25 cellular contexts compared by ENCODE assay signal in the genomic region with DNA sequence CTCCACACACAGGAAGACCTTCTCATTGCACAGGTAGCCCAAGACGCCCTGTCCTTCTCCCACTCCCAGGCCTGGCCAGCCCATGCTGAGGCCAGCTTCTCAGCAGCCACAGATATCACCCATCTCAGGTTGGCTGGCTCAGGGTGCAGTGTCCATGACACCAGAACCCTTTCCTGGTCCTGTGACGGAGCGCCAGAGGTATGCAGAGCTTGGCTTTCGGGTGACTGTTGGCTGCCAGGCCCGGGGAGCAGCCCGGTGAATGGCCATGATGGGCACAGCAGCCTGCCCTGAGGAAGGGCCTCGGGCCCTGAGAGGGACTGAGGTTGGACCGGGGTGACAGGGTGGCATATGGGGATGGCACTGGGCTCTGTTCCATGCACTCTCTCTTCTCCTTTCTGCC.
"Had no signal": no experiment of that assay in that cellular context is flagged by ENCODE, and none has a peak within 500 bp of the region (broad histone marks: within the 10 kb centered on the region; RNA-seq: fewer than 3 reads in every experiment).

No MANE protein-coding gene starts in this region.

- H2AFZ ChIP-seq: hepatocyte, parathyroid adenoma had no signal

- H3K27me3 Mint-ChIP-seq: activated naive CD4-positive, alpha-beta T cell treated with anti-CD3 and anti-CD28 coated beads, Interleukin-2, amount 50 U/mL, for 24 hours had no signal

- H3K9ac ChIP-seq: parathyroid adenoma had no signal

- H3K4me2 ChIP-seq: hepatocyte had no signal

- DNase-seq: activated CD4-positive, alpha-beta T cell treated with anti-CD3 and anti-CD28 coated beads for 4 hours; activated effector memory CD4-positive, alpha-beta T cell treated with Interleukin-2 at 50 U/mL for 16 hours; activated T-cell treated with anti-CD3 and anti-CD28 coated beads, Interleukin-2, amount 50 U/mL, for 4 hours; brain microvascular endothelial cell; cerebellar nuclear complex; effector memory CD8-positive, alpha-beta T cell; islet precursor cell; mesenchymal stem cell; naive thymus-derived CD8-positive, alpha-beta T cell; small intestine; stimulated activated CD4-positive, alpha-beta T cell treated with anti-CD3 and anti-CD28 coated beads, Interleukin-4, amount 100 ng/mL, for 4 hours; stimulated activated CD8-positive, alpha-beta memory T cell treated with anti-CD3 and anti-CD28 coated beads, Interleukin-4, amount 100 ng/mL, for 48 hours; stimulated activated naive CD4-positive, alpha-beta T cell treated with Interleukin-2 at 50 U/mL for 16 hours; T-helper 17 cell; upper lobe of right lung had no signal

- H3K36me3 Mint-ChIP-seq: activated naive CD4-positive, alpha-beta T cell treated with anti-CD3 and anti-CD28 coated beads, Interleukin-2, amount 50 U/mL, for 24 hours; naive thymus-derived CD8-positive, alpha-beta T cell had no signal

- H3K4me1 ChIP-seq: parathyroid adenoma had no signal

- H3K27me3 ChIP-seq: brain microvascular endothelial cell, hepatocyte, left lung, suprapubic skin, upper lobe of right lung had no signal

- H3K4me3 Mint-ChIP-seq: activated CD8-positive, alpha-beta T cell treated with anti-CD3 and anti-CD28 coated beads for 36 hours; activated naive CD4-positive, alpha-beta T cell treated with anti-CD3 and anti-CD28 coated beads, Interleukin-2, amount 50 U/mL, for 24 hours; activated T-cell treated with anti-CD3 and anti-CD28 coated beads, Interleukin-2, amount 50 U/mL, for 4 hours; dendritic cell treated with granulocyte-macrophage colony-stimulating factor and Interleukin-4, amounts not matched to agents 40 ng/mL and 50 ng/mL, for 4 days; effector memory CD8-positive, alpha-beta T cell; naive thymus-derived CD8-positive, alpha-beta T cell; T-helper 17 cell; WTC11 had no signal

- ATAC-seq: activated CD8-positive, alpha-beta T cell treated with anti-CD3 and anti-CD28 coated beads for 36 hours; activated T-cell treated with anti-CD3 and anti-CD28 coated beads, Interleukin-2, amount 50 U/mL, for 4 hours; effector memory CD8-positive, alpha-beta T cell; left lung; naive thymus-derived CD8-positive, alpha-beta T cell; T-helper 17 cell; upper lobe of right lung; WTC11 had no signal

- H3K27ac ChIP-seq: brain microvascular endothelial cell, epithelial cell of prostate, hepatocyte, neutrophil, parathyroid adenoma, suprapubic skin, upper lobe of right lung had no signal

- H3K9me3 Mint-ChIP-seq: activated CD8-positive, alpha-beta T cell treated with anti-CD3 and anti-CD28 coated beads for 36 hours; activated naive CD4-positive, alpha-beta T cell treated with anti-CD3 and anti-CD28 coated beads, Interleukin-2, amount 50 U/mL, for 24 hours; activated T-cell treated with anti-CD3 and anti-CD28 coated beads, Interleukin-2, amount 50 U/mL, for 4 hours; dendritic cell treated with granulocyte-macrophage colony-stimulating factor and Interleukin-4, amounts not matched to agents 40 ng/mL and 50 ng/mL, for 4 days; effector memory CD8-positive, alpha-beta T cell; naive thymus-derived CD8-positive, alpha-beta T cell had no signal

- H3K4me3 ChIP-seq: hepatocyte, left lung, suprapubic skin, upper lobe of right lung had no signal

- H3K9me3 ChIP-seq: left lung, neutrophil, suprapubic skin, upper lobe of right lung had no signal

- H3K79me2 ChIP-seq: hepatocyte had no signal

- H3K27ac Mint-ChIP-seq: activated CD8-positive, alpha-beta T cell treated with anti-CD3 and anti-CD28 coated beads for 36 hours; activated naive CD4-positive, alpha-beta T cell treated with anti-CD3 and anti-CD28 coated beads, Interleukin-2, amount 50 U/mL, for 24 hours; dendritic cell treated with granulocyte-macrophage colony-stimulating factor and Interleukin-4, amounts not matched to agents 40 ng/mL and 50 ng/mL, for 4 days; effector memory CD8-positive, alpha-beta T cell; T-helper 17 cell had no signal

- H3K36me3 ChIP-seq: brain microvascular endothelial cell, left lung, neutrophil, suprapubic skin, upper lobe of right lung had no signal
